ENCODE assay signal across 2 cellular contexts in the genomic region with DNA sequence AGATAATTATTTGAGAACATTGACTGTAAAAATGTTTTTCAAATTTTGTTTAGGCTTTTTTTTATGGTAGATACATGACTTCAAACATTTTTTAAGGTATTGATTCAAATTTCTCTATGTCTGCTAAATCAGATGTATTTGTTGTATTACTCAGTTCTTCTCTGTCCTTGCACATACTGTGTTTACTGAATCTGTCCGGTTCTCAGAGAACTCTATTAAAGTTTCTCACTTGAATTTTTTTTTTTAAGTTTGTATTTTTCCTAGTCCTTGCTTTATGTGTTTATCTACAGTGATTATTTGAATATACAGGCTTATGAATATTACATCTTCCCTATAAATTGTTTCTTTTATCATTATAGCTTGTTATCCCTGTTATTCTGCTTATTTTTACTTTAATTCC.
TF ChIP-seq lines count a peak whose summit lies in the region.

No MANE protein-coding gene starts in this region.

TF ChIP-seq in SK-N-SH, 30 proteins besides CTCF, POLR2A, EP300 and RAD21 (continued from another document):
- no peak for TF ChIP-seq REST (IDR thresholded peaks at IDR 0.05; ENCODE audit: low read depth, low read length)
- TF ChIP-seq, protein P1, sequence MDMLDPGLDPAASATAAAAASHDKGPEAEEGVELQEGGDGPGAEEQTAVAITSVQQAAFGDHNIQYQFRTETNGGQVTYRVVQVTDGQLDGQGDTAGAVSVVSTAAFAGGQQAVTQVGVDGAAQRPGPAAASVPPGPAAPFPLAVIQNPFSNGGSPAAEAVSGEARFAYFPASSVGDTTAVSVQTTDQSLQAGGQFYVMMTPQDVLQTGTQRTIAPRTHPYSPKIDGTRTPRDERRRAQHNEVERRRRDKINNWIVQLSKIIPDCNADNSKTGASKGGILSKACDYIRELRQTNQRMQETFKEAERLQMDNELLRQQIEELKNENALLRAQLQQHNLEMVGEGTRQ (IDR thresholded peaks at IDR 0.05; ENCODE audit: borderline replicate concordance, low read depth, low read length): no peak
- TF ChIP-seq SIN3A (IDR thresholded peaks at IDR 0.05; ENCODE audit: borderline replicate concordance, low read depth, low read length): no peak
- TF ChIP-seq, protein P2, sequence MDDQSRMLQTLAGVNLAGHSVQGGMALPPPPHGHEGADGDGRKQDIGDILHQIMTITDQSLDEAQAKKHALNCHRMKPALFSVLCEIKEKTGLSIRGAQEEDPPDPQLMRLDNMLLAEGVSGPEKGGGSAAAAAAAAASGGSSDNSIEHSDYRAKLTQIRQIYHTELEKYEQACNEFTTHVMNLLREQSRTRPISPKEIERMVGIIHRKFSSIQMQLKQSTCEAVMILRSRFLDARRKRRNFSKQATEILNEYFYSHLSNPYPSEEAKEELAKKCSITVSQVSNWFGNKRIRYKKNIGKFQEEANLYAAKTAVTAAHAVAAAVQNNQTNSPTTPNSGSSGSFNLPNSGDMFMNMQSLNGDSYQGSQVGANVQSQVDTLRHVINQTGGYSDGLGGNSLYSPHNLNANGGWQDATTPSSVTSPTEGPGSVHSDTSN (IDR thresholded peaks at IDR 0.05): no peak
- TF ChIP-seq TAF1 (IDR thresholded peaks at IDR 0.05; ENCODE audit: borderline replicate concordance, low read depth, low read length): no peak
- TF ChIP-seq FOXM1 (IDR thresholded peaks at IDR 0.05; ENCODE audit: low read depth): no peak
- no peak for TF ChIP-seq RXRA (IDR thresholded peaks at IDR 0.05; ENCODE audit: borderline replicate concordance, low read depth)
- TF ChIP-seq CHD2 (IDR thresholded peaks at IDR 0.05; ENCODE audit: low read length, partially characterized antibody): no peak
- TF ChIP-seq FOSL2 (IDR thresholded peaks at IDR 0.05; ENCODE audit: borderline replicate concordance, low read depth): no peak
- TF ChIP-seq GABPA (IDR thresholded peaks at IDR 0.05; ENCODE audit: low read depth): no peak
- TF ChIP-seq, protein P3, sequence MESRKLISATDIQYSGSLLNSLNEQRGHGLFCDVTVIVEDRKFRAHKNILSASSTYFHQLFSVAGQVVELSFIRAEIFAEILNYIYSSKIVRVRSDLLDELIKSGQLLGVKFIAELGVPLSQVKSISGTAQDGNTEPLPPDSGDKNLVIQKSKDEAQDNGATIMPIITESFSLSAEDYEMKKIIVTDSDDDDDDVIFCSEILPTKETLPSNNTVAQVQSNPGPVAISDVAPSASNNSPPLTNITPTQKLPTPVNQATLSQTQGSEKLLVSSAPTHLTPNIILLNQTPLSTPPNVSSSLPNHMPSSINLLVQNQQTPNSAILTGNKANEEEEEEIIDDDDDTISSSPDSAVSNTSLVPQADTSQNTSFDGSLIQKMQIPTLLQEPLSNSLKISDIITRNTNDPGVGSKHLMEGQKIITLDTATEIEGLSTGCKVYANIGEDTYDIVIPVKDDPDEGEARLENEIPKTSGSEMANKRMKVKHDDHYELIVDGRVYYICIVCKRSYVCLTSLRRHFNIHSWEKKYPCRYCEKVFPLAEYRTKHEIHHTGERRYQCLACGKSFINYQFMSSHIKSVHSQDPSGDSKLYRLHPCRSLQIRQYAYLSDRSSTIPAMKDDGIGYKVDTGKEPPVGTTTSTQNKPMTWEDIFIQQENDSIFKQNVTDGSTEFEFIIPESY (IDR thresholded peaks at IDR 0.05; ENCODE audit: borderline replicate concordance, low read depth): no peak
- TF ChIP-seq, protein P4, sequence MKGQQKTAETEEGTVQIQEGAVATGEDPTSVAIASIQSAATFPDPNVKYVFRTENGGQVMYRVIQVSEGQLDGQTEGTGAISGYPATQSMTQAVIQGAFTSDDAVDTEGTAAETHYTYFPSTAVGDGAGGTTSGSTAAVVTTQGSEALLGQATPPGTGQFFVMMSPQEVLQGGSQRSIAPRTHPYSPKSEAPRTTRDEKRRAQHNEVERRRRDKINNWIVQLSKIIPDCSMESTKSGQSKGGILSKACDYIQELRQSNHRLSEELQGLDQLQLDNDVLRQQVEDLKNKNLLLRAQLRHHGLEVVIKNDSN (IDR thresholded peaks at IDR 0.05; ENCODE audit: borderline replicate concordance, low read depth): no peak

TF ChIP-seq in SK-N-SH treated with all-trans-retinoic acid at 6 μM for 48 hours, 23 proteins besides CTCF, POLR2A, EP300 and RAD21 (continued from another document):
- TF ChIP-seq, protein P5, sequence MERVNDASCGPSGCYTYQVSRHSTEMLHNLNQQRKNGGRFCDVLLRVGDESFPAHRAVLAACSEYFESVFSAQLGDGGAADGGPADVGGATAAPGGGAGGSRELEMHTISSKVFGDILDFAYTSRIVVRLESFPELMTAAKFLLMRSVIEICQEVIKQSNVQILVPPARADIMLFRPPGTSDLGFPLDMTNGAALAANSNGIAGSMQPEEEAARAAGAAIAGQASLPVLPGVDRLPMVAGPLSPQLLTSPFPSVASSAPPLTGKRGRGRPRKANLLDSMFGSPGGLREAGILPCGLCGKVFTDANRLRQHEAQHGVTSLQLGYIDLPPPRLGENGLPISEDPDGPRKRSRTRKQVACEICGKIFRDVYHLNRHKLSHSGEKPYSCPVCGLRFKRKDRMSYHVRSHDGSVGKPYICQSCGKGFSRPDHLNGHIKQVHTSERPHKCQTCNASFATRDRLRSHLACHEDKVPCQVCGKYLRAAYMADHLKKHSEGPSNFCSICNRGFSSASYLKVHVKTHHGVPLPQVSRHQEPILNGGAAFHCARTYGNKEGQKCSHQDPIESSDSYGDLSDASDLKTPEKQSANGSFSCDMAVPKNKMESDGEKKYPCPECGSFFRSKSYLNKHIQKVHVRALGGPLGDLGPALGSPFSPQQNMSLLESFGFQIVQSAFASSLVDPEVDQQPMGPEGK (CRISPR knock-in tag; IDR thresholded peaks at IDR 0.05; ENCODE audit: borderline replicate concordance): no peak
- TF ChIP-seq GLIS3 (CRISPR knock-in tag; IDR thresholded peaks at IDR 0.05): no peak
- no peak for TF ChIP-seq CSRNP3 (CRISPR knock-in tag; IDR thresholded peaks at IDR 0.05)
- TF ChIP-seq SNAI2 (CRISPR knock-in tag; IDR thresholded peaks at IDR 0.05): no peak
- TF ChIP-seq ZNF70 (CRISPR knock-in tag; IDR thresholded peaks at IDR 0.05): no peak
TF ChIP-seq in SK-N-SH treated with all-trans-retinoic acid at 6 μM for 48 hours: peak in this region for 0.
